ENCODE assay signal across 1 cellular context in the genomic region with DNA sequence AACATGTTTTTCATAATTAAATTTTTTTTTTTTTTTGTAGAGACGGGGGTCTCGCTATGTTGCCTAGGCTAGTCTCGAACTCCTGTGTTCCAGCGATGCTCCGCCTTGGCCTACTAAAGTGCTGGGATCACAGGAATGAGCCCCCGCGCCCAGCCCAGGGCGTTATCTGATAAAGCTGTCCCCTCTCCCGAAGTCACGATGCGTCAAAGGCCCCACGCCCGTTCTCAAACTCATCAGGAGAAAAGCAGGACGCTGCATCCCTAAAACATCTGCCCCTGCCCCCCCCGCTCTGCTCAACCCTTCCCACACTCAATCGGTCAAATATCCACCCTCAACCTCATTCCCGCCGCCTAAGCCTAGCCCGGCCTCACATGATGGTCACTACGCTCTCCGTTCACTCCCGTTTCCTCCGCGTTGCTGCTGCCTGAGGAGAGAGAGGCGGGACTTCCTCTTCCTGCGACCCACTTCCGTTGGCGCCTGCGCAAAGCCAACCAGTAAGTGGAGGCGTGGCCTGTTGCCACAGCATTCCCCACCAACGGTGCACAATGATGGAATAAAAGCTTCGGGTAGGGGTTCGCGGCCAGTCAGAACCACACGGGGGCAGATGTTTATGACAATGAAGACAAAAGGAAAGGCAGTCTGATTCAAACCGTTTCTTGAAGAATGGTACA.
TF ChIP-seq lines count a peak whose summit lies in the region.

A gene (minus strand): TSS at position 438 of the 671 bp plus-strand sequence. CDS start 65 bp downstream, at position 373.

TF ChIP-seq in HepG2, 621 proteins besides CTCF, POLR2A, EP300 and RAD21 (continued from another document and continues in another):
- TF ChIP-seq, protein P1, sequence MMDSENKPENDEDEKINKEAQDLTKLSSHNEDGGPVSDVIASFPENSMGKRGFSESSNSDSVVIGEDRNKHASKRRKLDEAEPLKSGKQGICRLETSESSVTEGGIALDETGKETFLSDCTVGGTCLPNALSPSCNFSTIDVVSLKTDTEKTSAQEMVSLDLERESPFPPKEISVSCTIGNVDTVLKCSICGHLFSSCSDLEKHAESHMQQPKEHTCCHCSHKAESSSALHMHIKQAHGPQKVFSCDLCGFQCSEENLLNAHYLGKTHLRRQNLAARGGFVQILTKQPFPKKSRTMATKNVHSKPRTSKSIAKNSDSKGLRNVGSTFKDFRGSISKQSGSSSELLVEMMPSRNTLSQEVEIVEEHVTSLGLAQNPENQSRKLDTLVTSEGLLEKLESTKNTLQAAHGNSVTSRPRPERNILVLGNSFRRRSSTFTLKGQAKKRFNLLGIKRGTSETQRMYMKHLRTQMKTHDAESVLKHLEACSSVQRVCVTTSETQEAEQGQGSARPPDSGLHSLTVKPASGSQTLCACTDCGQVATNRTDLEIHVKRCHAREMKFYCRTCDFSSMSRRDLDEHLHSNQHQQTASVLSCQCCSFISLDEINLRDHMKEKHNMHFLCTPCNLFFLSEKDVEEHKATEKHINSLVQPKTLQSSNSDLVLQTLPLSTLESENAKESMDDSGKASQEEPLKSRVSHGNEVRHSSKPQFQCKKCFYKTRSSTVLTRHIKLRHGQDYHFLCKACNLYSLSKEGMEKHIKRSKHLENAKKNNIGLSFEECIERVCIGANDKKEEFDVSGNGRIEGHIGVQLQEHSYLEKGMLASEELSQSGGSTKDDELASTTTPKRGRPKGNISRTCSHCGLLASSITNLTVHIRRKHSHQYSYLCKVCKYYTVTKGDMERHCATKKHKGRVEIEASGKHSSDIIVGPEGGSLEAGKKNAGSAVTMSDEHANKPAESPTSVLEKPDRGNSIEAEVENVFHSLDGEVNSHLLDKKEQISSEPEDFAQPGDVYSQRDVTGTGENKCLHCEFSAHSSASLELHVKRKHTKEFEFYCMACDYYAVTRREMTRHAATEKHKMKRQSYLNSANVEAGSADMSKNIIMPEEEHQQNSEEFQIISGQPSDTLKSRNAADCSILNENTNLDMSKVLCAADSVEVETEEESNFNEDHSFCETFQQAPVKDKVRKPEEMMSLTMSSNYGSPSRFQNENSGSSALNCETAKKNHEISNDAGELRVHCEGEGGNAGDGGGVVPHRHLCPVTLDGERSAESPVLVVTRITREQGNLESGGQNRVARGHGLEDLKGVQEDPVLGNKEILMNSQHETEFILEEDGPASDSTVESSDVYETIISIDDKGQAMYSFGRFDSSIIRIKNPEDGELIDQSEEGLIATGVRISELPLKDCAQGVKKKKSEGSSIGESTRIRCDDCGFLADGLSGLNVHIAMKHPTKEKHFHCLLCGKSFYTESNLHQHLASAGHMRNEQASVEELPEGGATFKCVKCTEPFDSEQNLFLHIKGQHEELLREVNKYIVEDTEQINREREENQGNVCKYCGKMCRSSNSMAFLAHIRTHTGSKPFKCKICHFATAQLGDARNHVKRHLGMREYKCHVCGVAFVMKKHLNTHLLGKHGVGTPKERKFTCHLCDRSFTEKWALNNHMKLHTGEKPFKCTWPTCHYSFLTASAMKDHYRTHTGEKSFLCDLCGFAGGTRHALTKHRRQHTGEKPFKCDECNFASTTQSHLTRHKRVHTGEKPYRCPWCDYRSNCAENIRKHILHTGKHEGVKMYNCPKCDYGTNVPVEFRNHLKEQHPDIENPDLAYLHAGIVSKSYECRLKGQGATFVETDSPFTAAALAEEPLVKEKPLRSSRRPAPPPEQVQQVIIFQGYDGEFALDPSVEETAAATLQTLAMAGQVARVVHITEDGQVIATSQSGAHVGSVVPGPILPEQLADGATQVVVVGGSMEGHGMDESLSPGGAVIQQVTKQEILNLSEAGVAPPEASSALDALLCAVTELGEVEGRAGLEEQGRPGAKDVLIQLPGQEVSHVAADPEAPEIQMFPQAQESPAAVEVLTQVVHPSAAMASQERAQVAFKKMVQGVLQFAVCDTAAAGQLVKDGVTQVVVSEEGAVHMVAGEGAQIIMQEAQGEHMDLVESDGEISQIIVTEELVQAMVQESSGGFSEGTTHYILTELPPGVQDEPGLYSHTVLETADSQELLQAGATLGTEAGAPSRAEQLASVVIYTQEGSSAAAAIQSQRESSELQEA (CRISPR knock-in tag; IDR thresholded peaks at IDR 0.05; ENCODE audit: not compliant biosample characterization) = no peak
- TF ChIP-seq AGO1 (IDR thresholded peaks at IDR 0.05; ENCODE audit: low read depth, low read length, poor library complexity, severe bottlenecking) (no peak), ZNF749 (CRISPR knock-in tag; IDR thresholded peaks at IDR 0.05; ENCODE audit: borderline replicate concordance) (0 out of 2 replicates have a peak, but pooled peaks have one; percentile 59), ZNF20 (CRISPR knock-in tag; IDR thresholded peaks at IDR 0.05) (no peak), ARID2 (CRISPR knock-in tag; IDR thresholded peaks at IDR 0.05; ENCODE audit: borderline replicate concordance) (no peak), ZNF30 (CRISPR knock-in tag; IDR thresholded peaks at IDR 0.05) (no peak), RFXAP (CRISPR knock-in tag; IDR thresholded peaks at IDR 0.05; ENCODE audit: borderline replicate concordance) (no peak), PTBP1 (IDR thresholded peaks at IDR 0.05; ENCODE audit: low read depth, low read length, poor library complexity, severe bottlenecking) (no peak), HES4 (CRISPR knock-in tag; IDR thresholded peaks at IDR 0.05; ENCODE audit: borderline replicate concordance) (peak; percentile 63; the same call in 1 of the 2 replicates), ZNF776 (CRISPR knock-in tag; IDR thresholded peaks at IDR 0.05) (no peak), HMGA1 (CRISPR knock-in tag; conservative IDR thresholded peaks at IDR 0.05) (no peak), RCOR2 (CRISPR knock-in tag; IDR thresholded peaks at IDR 0.05) (no peak), SNAPC2 (CRISPR knock-in tag; IDR thresholded peaks at IDR 0.05) (peak; percentile 36; the same call in 1 of the 2 replicates), TGIF2 (CRISPR knock-in tag; IDR thresholded peaks at IDR 0.05) (0 out of 2 replicates have a peak, but pooled peaks have one; percentile 73), ZNF138 (CRISPR knock-in tag; IDR thresholded peaks at IDR 0.05; ENCODE audit: low read depth) (no peak), JUNB (CRISPR knock-in tag; IDR thresholded peaks at IDR 0.05; ENCODE audit: borderline replicate concordance) (no peak), ZNF652 (CRISPR knock-in tag; IDR thresholded peaks at IDR 0.05; ENCODE audit: borderline replicate concordance, low read depth) (no peak), ZNF562 (CRISPR knock-in tag; IDR thresholded peaks at IDR 0.05; ENCODE audit: borderline replicate concordance) (no peak), CCDC6 (CRISPR knock-in tag; IDR thresholded peaks at IDR 0.05) (no peak), ZNF614 (CRISPR knock-in tag; IDR thresholded peaks at IDR 0.05; ENCODE audit: borderline replicate concordance) (no peak), SMARCC2 (IDR thresholded peaks at IDR 0.05) (no peak), STAG1 (CRISPR knock-in tag; IDR thresholded peaks at IDR 0.05) (no peak), ZNF761 (CRISPR knock-in tag; conservative IDR thresholded peaks at IDR 0.05) (peak; percentile 55; the same call in 1 of the 2 replicates), CBX2 (IDR thresholded peaks at IDR 0.05; ENCODE audit: low read depth, low read length) (no peak), CBX2 (CRISPR knock-in tag; IDR thresholded peaks at IDR 0.05; ENCODE audit: low read depth) (0 out of 2 replicates have a peak, but pooled peaks have one; percentile 67), ZNF703 (CRISPR knock-in tag; IDR thresholded peaks at IDR 0.05; ENCODE audit: borderline replicate concordance) (no peak), THYN1 (CRISPR knock-in tag; IDR thresholded peaks at IDR 0.05; ENCODE audit: borderline replicate concordance, low read depth) (no peak), KAT8 (CRISPR knock-in tag; IDR thresholded peaks at IDR 0.05) (peak; percentile 91), ATF7-NPFF (CRISPR knock-in tag; IDR thresholded peaks at IDR 0.05; ENCODE audit: low read depth) (peak; percentile 74), GTF3A (CRISPR knock-in tag; conservative IDR thresholded peaks at IDR 0.05) (no peak), MATR3 (CRISPR knock-in tag; IDR thresholded peaks at IDR 0.05) (no peak), ZNF788 (CRISPR knock-in tag; IDR thresholded peaks at IDR 0.05; ENCODE audit: borderline replicate concordance) (no peak; the same call in 1 of the 2 replicates), JDP2 (CRISPR knock-in tag; IDR thresholded peaks at IDR 0.05; ENCODE audit: borderline replicate concordance) (no peak), ZNF564 (CRISPR knock-in tag; IDR thresholded peaks at IDR 0.05) (no peak)
- TF ChIP-seq, protein P2, sequence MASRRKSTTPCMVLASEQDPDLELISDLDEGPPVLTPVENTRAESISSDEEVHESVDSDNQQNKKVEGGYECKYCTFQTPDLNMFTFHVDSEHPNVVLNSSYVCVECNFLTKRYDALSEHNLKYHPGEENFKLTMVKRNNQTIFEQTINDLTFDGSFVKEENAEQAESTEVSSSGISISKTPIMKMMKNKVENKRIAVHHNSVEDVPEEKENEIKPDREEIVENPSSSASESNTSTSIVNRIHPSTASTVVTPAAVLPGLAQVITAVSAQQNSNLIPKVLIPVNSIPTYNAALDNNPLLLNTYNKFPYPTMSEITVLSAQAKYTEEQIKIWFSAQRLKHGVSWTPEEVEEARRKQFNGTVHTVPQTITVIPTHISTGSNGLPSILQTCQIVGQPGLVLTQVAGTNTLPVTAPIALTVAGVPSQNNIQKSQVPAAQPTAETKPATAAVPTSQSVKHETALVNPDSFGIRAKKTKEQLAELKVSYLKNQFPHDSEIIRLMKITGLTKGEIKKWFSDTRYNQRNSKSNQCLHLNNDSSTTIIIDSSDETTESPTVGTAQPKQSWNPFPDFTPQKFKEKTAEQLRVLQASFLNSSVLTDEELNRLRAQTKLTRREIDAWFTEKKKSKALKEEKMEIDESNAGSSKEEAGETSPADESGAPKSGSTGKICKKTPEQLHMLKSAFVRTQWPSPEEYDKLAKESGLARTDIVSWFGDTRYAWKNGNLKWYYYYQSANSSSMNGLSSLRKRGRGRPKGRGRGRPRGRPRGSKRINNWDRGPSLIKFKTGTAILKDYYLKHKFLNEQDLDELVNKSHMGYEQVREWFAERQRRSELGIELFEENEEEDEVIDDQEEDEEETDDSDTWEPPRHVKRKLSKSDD (CRISPR knock-in tag; IDR thresholded peaks at IDR 0.05; ENCODE audit: low read depth) = no peak
- TF ChIP-seq, protein P3, sequence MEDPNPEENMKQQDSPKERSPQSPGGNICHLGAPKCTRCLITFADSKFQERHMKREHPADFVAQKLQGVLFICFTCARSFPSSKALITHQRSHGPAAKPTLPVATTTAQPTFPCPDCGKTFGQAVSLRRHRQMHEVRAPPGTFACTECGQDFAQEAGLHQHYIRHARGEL (CRISPR knock-in tag; IDR thresholded peaks at IDR 0.05) = no peak
- TF ChIP-seq, protein P4, sequence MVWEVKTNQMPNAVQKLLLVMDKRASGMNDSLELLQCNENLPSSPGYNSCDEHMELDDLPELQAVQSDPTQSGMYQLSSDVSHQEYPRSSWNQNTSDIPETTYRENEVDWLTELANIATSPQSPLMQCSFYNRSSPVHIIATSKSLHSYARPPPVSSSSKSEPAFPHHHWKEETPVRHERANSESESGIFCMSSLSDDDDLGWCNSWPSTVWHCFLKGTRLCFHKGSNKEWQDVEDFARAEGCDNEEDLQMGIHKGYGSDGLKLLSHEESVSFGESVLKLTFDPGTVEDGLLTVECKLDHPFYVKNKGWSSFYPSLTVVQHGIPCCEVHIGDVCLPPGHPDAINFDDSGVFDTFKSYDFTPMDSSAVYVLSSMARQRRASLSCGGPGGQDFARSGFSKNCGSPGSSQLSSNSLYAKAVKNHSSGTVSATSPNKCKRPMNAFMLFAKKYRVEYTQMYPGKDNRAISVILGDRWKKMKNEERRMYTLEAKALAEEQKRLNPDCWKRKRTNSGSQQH (CRISPR knock-in tag; IDR thresholded peaks at IDR 0.05; ENCODE audit: low read depth) = peak; percentile 90
- TF ChIP-seq, protein P5, sequence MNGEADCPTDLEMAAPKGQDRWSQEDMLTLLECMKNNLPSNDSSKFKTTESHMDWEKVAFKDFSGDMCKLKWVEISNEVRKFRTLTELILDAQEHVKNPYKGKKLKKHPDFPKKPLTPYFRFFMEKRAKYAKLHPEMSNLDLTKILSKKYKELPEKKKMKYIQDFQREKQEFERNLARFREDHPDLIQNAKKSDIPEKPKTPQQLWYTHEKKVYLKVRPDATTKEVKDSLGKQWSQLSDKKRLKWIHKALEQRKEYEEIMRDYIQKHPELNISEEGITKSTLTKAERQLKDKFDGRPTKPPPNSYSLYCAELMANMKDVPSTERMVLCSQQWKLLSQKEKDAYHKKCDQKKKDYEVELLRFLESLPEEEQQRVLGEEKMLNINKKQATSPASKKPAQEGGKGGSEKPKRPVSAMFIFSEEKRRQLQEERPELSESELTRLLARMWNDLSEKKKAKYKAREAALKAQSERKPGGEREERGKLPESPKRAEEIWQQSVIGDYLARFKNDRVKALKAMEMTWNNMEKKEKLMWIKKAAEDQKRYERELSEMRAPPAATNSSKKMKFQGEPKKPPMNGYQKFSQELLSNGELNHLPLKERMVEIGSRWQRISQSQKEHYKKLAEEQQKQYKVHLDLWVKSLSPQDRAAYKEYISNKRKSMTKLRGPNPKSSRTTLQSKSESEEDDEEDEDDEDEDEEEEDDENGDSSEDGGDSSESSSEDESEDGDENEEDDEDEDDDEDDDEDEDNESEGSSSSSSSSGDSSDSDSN (CRISPR knock-in tag; IDR thresholded peaks at IDR 0.05) = peak; percentile 73
- TF ChIP-seq, protein P6, sequence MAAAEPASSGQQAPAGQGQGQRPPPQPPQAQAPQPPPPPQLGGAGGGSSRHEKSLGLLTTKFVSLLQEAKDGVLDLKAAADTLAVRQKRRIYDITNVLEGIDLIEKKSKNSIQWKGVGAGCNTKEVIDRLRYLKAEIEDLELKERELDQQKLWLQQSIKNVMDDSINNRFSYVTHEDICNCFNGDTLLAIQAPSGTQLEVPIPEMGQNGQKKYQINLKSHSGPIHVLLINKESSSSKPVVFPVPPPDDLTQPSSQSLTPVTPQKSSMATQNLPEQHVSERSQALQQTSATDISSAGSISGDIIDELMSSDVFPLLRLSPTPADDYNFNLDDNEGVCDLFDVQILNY (CRISPR knock-in tag; conservative IDR thresholded peaks at IDR 0.05) = no peak
- TF ChIP-seq, protein P7, sequence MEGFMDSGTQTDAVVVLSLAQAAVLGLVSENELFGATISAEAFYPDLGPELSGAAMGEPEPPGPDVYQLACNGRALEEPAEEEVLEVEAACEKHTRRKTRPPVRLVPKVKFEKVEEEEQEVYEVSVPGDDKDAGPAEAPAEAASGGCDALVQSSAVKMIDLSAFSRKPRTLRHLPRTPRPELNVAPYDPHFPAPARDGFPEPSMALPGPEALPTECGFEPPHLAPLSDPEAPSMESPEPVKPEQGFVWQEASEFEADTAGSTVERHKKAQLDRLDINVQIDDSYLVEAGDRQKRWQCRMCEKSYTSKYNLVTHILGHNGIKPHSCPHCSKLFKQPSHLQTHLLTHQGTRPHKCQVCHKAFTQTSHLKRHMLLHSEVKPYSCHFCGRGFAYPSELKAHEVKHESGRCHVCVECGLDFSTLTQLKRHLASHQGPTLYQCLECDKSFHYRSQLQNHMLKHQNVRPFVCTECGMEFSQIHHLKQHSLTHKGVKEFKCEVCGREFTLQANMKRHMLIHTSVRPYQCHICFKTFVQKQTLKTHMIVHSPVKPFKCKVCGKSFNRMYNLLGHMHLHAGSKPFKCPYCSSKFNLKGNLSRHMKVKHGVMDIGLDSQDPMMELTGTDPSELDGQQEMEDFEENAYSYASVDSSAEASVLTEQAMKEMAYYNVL (CRISPR knock-in tag; IDR thresholded peaks at IDR 0.05; ENCODE audit: borderline replicate concordance) = no peak
- TF ChIP-seq, protein P8, sequence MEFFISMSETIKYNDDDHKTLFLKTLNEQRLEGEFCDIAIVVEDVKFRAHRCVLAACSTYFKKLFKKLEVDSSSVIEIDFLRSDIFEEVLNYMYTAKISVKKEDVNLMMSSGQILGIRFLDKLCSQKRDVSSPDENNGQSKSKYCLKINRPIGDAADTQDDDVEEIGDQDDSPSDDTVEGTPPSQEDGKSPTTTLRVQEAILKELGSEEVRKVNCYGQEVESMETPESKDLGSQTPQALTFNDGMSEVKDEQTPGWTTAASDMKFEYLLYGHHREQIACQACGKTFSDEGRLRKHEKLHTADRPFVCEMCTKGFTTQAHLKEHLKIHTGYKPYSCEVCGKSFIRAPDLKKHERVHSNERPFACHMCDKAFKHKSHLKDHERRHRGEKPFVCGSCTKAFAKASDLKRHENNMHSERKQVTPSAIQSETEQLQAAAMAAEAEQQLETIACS (CRISPR knock-in tag; IDR thresholded peaks at IDR 0.05) = no peak
